Comparison of ENCODE assay signal across 15 cellular contexts in genomic region chr19:53993448-53993847, GRCh38. TPM values are rescaled to one million over a fixed set of nuclear protein-coding genes. Genes with fewer than 3 reads are reported as not detected.
DNase-seq lines count a peak whose midpoint lies in the region; ATAC-seq and TF ChIP-seq lines count a peak whose summit lies in the region.
"Had no signal": no experiment of that assay in that cellular context is flagged by ENCODE, and none has a peak within 500 bp of the region (broad histone marks: within the 10 kb centered on the region; RNA-seq: fewer than 3 reads in every experiment).

No MANE protein-coding gene starts in this region.

- intact Hi-C loops in Panc1 (cut with micrococcal nuclease; ENCODE audit: unreplicated experiment) = no loop called here
- intact Hi-C loops in gastrocnemius medialis (cut with DNase I; ENCODE audit: low total_unique reads) = no loop called here

- H3K27me3 ChIP-seq in BLaER1 = no peaks in the 10 kb centered on the region
- H3K27me3 ChIP-seq in Panc1 (ENCODE audit: control insufficient read depth, insufficient read depth, low read length) = no peaks in the 10 kb centered on the region
- H3K27me3 ChIP-seq in gastrocnemius medialis = no peaks in the 10 kb centered on the region

- H3K4me2 ChIP-seq in BLaER1 = peak overlapping the region; percentile 96
- H3K4me2 ChIP-seq: GM23338 had no signal

- no peak overlapping the region for H3K27ac Mint-ChIP-seq in nephron
- H3K27ac Mint-ChIP-seq in immature natural killer cell = no peak overlapping the region
- H3K27ac Mint-ChIP-seq: CD4-positive, alpha-beta memory T cell; GM23338 had no signal

- POLR2A ChIA-PET in Panc1 (lab: Charles Lee) = interaction anchor here (1.1 to 1.7 kb wide), 2 partner anchors 9 to 33 kb away, joined by 6 to 12 read pairs; no protein-coding TSS in a partner anchor

- peaks cover 14% of the 10 kb centered on the region for H3K4me1 Mint-ChIP-seq in nephron
- H3K4me1 Mint-ChIP-seq in immature natural killer cell = peaks cover 0 to 5% of the 10 kb centered on the region in 2 donors

- TF ChIP-seq CTCF in Panc1 (IDR thresholded peaks at IDR 0.05) (no peak), nephron (IDR thresholded peaks at IDR 0.05; ENCODE audit: unreplicated experiment in 3 of 3) (no peak), gastrocnemius medialis (IDR thresholded peaks at IDR 0.05 in 4 of 5, conservative IDR thresholded peaks at IDR 0.05 in 1 of 5) (no peak)

- H3K9me3 Mint-ChIP-seq in nephron (no peaks in the 10 kb centered on the region), immature natural killer cell (peaks cover 0 to 2% (median 0%) of the 10 kb centered on the region in 6 donors)
- H3K9me3 Mint-ChIP-seq: CD4-positive, alpha-beta memory T cell; GM23338 had no signal

- H3K4me1 ChIP-seq in BLaER1 (peaks cover 46% of the 10 kb centered on the region), Panc1 (ENCODE audit: control insufficient read depth, insufficient read depth, low read length) (peaks cover 49% of the 10 kb centered on the region), gastrocnemius medialis (peaks cover 24 to 31% of the 10 kb centered on the region in 2 donors)

- peaks cover 51% of the 10 kb centered on the region for H3K27me3 Mint-ChIP-seq in nephron (ENCODE audit: low read depth)
- peaks cover 2 to 28% (median 23%) of the 10 kb centered on the region in 3 donors for H3K27me3 Mint-ChIP-seq in immature natural killer cell (ENCODE audit: low read depth in 3 of 3)

- H4K20me1 ChIP-seq in BLaER1 = no peaks in the 10 kb centered on the region

- ATAC-seq in Panc1 (no peak), gastrocnemius medialis (no peak)
- no peak for ATAC-seq in activated CD4-positive, CD25-positive, alpha-beta regulatory T cell treated with anti-CD3 and anti-CD28 coated beads, Interleukin-2, amount 50 U/mL, for 24 hours
- ATAC-seq: GM23338 had no signal

- H3K36me3 ChIP-seq in BLaER1 (no peaks in the 10 kb centered on the region), Panc1 (ENCODE audit: control insufficient read depth, insufficient read depth, low read length) (no peaks in the 10 kb centered on the region), gastrocnemius medialis (no peaks in the 10 kb centered on the region)

- DNase-seq in Panc1 (ENCODE audit: low read depth, low spot score) (no peak), gastrocnemius medialis (no peak), NCI-H187 treated with DMSO at 0.1 percent for 48 hours (lab: John Stamatoyannopoulos, UW) (no peak), immature natural killer cell (no peak), DMS153 treated with DMSO at 0.1 percent for 48 hours (lab: John Stamatoyannopoulos, UW; ENCODE audit: unreplicated experiment) (no peak)
- DNase-seq: 8988T; ACHN; CD4-positive, alpha-beta memory T cell; DMS53; GF-D8 had no signal

- in situ Hi-C loops in Panc1 (cut with HindIII; ENCODE audit: low pct_unique_long_range_greater_than_20kb, low sequenced_read_pairs) (no loop called here), gastrocnemius medialis (cut with MboI; ENCODE audit: low sequenced_read_pairs in 4 of 4) (no loop called here)

- no peak overlapping the region for H3K9ac ChIP-seq in BLaER1

- TF ChIP-seq POLR2A in gastrocnemius medialis (IDR thresholded peaks at IDR 0.05) = no peak

- no TSS peak for BruUV-seq in Panc1 (replicated peaks; lab: Mats Ljungman, UMichigan)

- H3K9me3 ChIP-seq in BLaER1 (no peaks in the 10 kb centered on the region), Panc1 (ENCODE audit: control insufficient read depth, insufficient read depth, low read depth, low read length) (no peaks in the 10 kb centered on the region), gastrocnemius medialis (no peaks in the 10 kb centered on the region)

- H3K27ac ChIP-seq in BLaER1 (no peak overlapping the region), Panc1 (ENCODE audit: low read length) (peak overlapping the region; percentile 94), gastrocnemius medialis (peak overlapping the region; percentile 92 to 98 (median 96))
- H3K27ac ChIP-seq: C4-2B had no signal

- H3K36me3 Mint-ChIP-seq in nephron (ENCODE audit: low read depth) (no peaks in the 10 kb centered on the region), immature natural killer cell (no peaks in the 10 kb centered on the region)
- H3K36me3 Mint-ChIP-seq: CD4-positive, alpha-beta memory T cell had no signal

- H3K4me3 ChIP-seq in BLaER1 (no peak overlapping the region), Panc1 (ENCODE audit: low read depth in 2 of 2, low read length in 2 of 2) (no peak overlapping the region), gastrocnemius medialis (peak overlapping the region; percentile 43 to 77 (median 68))
- H3K4me3 ChIP-seq: GM23338 had no signal

- peak overlapping the region; percentile 12 to 72 (median 56) for H3K4me3 Mint-ChIP-seq in nephron
- no peak overlapping the region for H3K4me3 Mint-ChIP-seq in immature natural killer cell
- H3K4me3 Mint-ChIP-seq: GM23338 had no signal

- CTCF ChIA-PET in Panc1 (lab: Charles Lee) = interaction anchor here (0.6 kb wide), 1 partner anchor 174 kb away, joined by 4 read pairs; no protein-coding TSS in a partner anchor

RNA-seq across cellular contexts. Expression of gene CACNG6, which starts 2.0 kb away (rescaled TPM):
- 14.6 TPM for total RNA-seq in Panc1 (2021; ENCODE audit: unreplicated experiment)
- 20.6 TPM for polyA plus RNA-seq in Panc1 (2012; ENCODE audit: insufficient read length)
- 10 to 100 TPM; 25.2 to 50.3 (median 31.0) TPM for total RNA-seq in gastrocnemius medialis
- polyA plus RNA-seq in immature natural killer cell = not detected
- total RNA-seq: CD4-positive, alpha-beta memory T cell had no signal
- polyA plus RNA-seq: CD4-positive, alpha-beta memory T cell had no signal

RNA-seq across cellular contexts. Expression of gene CACNG8, which starts 30.7 kb away (rescaled TPM):
- 17.7 TPM for total RNA-seq in Panc1 (2021; ENCODE audit: unreplicated experiment)
- 16.0 TPM for polyA plus RNA-seq in Panc1 (2012; ENCODE audit: insufficient read length)
- under 1 TPM; 0.02 to 0.10 (median 0.05) TPM for total RNA-seq in gastrocnemius medialis
- not detected for polyA plus RNA-seq in immature natural killer cell
- total RNA-seq: CD4-positive, alpha-beta memory T cell had no signal
- polyA plus RNA-seq: CD4-positive, alpha-beta memory T cell had no signal

Comparison
In these comparisons a context has a peak if more than half of its experiments do, and no peak if none do; other contexts are left out.
1. H3K4me3 ChIP-seq: peak in gastrocnemius medialis (4 of 4); none in BLaER1 (single experiment) and Panc1 (0 of 2).
2. H3K4me3 Mint-ChIP-seq: peak in nephron (3 of 3); none in immature natural killer cell (0 of 5).
3. RNA of gene CACNG8, which starts 30.7 kb away (total RNA-seq): 17.7 TPM in Panc1 (single experiment); 0.02 to 0.10 TPM in gastrocnemius medialis; every median in the first group is over 10 times any median in the second.